Comparison of ENCODE assay signal across 9 cellular contexts in genomic region chr12:79691299-79692248, GRCh38. TPM values are rescaled to one million over a fixed set of nuclear protein-coding genes. Genes with fewer than 3 reads are reported as not detected.
A peak's percentile ranks its signal among the peaks of the same experiment; 100 is the strongest.
DNase-seq lines count a peak whose midpoint lies in the region; ATAC-seq and TF ChIP-seq lines count a peak whose summit lies in the region.
"Had no signal": no experiment of that assay in that cellular context is flagged by ENCODE, and none has a peak within 500 bp of the region (broad histone marks: within the 10 kb centered on the region; RNA-seq: fewer than 3 reads in every experiment).

No MANE protein-coding gene starts in this region.

- H3K27ac ChIP-seq in HEK293 (ENCODE audit: extremely low read depth, low read depth, low read length) (peak overlapping the region; percentile 100), fibroblast of lung (ENCODE audit: insufficient read depth, low read length) (peak overlapping the region; percentile 8), neural cell (ENCODE audit: low read length) (no peak overlapping the region)

- H3F3A ChIP-seq in neural cell (ENCODE audit: insufficient read depth, low read length, poor library complexity, severe bottlenecking), result no peaks in the 10 kb centered on the region

- DNase-seq in BE2C, result no peak
- peak; percentile 76 for DNase-seq in SW480 (ENCODE audit: low spot score)
- peak; percentile 79 to 96 for DNase-seq in fibroblast of lung (ENCODE audit: low read depth in 2 of 2)
- no peak for DNase-seq in stimulated activated naive CD4-positive, alpha-beta T cell (lab: John Stamatoyannopoulos, UW)
- no peak for DNase-seq in NCI-H524 treated with DMSO at 0.1 percent for 48 hours (lab: John Stamatoyannopoulos, UW)

- peaks cover 5% of the 10 kb centered on the region for H3K79me2 ChIP-seq in fibroblast of lung (ENCODE audit: control insufficient read depth, insufficient read depth, low read length)
- peaks cover 16% of the 10 kb centered on the region for H3K79me2 ChIP-seq in neural cell (replicated peaks; ENCODE audit: insufficient read depth, low read length)

- H3K4me1 ChIP-seq in BE2C (no peaks in the 10 kb centered on the region), HEK293 (ENCODE audit: control insufficient read depth, insufficient read depth, low read length) (peaks cover 16% of the 10 kb centered on the region), fibroblast of lung (ENCODE audit: control insufficient read depth, extremely low read depth, insufficient read depth, low read length) (peaks cover 9% of the 10 kb centered on the region)

- CTCF ChIA-PET in HEK293 (lab: Yijun Ruan, JAX), result interaction anchor here (0.7 to 2.0 kb wide), 2 partner anchors 143 to 272 kb away, joined by 5 read pairs; no protein-coding TSS in a partner anchor

- no peak for ATAC-seq in GM21447 (IDR thresholded peaks at IDR 0.05; ENCODE audit: unreplicated experiment)
- ATAC-seq: K562 had no signal

- H3K9me3 ChIP-seq in BE2C (no peaks in the 10 kb centered on the region), HEK293 (ENCODE audit: control insufficient read depth, insufficient read depth, low read depth, low read length) (no peaks in the 10 kb centered on the region), fibroblast of lung (ENCODE audit: control insufficient read depth, insufficient read depth, low read depth, low read length) (no peaks in the 10 kb centered on the region), neural cell (ENCODE audit: low read length) (no peaks in the 10 kb centered on the region)

- H3K27me3 ChIP-seq in BE2C, result peaks cover 97% of the 10 kb centered on the region
- no peaks in the 10 kb centered on the region for H3K27me3 ChIP-seq in fibroblast of lung (ENCODE audit: control insufficient read depth, insufficient read depth, low read length)
- H3K27me3 ChIP-seq in neural cell (ENCODE audit: insufficient read depth, low read depth, low read length), result peaks cover 13% of the 10 kb centered on the region

- no peaks in the 10 kb centered on the region for H4K20me1 ChIP-seq in fibroblast of lung (ENCODE audit: control insufficient read depth, extremely low read depth, insufficient read depth, low read length)
- H4K20me1 ChIP-seq in neural cell (ENCODE audit: insufficient read depth), result no peaks in the 10 kb centered on the region

- POLR2A ChIA-PET in HEK293 (lab: Yijun Ruan, JAX), result interaction anchor here (0.7 to 1.9 kb wide), 20 partner anchors 7 to 890 kb away, joined by 3 to 13 read pairs (median 4); no protein-coding TSS in a partner anchor

- H3K9ac ChIP-seq in fibroblast of lung (ENCODE audit: insufficient read depth, low read length), result peak overlapping the region; percentile 33
- no peak overlapping the region for H3K9ac ChIP-seq in neural cell (ENCODE audit: low read length)

- H2AFZ ChIP-seq in fibroblast of lung (ENCODE audit: low read length), result peak overlapping the region; percentile 17
- peak overlapping the region; percentile 9 for H2AFZ ChIP-seq in neural cell (ENCODE audit: low read depth, low read length)

- H3K4me2 ChIP-seq in fibroblast of lung (ENCODE audit: extremely low read depth, insufficient read depth, low read length), result peak overlapping the region; percentile 73
- H3K4me2 ChIP-seq in neural cell (ENCODE audit: low read length), result peak overlapping the region; percentile 57

- H3K4me3 ChIP-seq in BE2C (ENCODE audit: low read depth, low read length) (0 out of 2 replicates have a peak overlapping the region, but pooled peaks have one; percentile 13), HEK293 (ENCODE audit: low read depth, low read length) (peak overlapping the region; percentile 97), fibroblast of lung (replicated peaks in 1 of 4; ENCODE audit: control extremely low read depth in 1 of 4, insufficient read depth in 1 of 4, low read depth in 3 of 4, low read length in 4 of 4) (peak overlapping the region; percentile 3 to 91 (median 78)), neural cell (ENCODE audit: low read length) (peak overlapping the region; percentile 93)
- H3K4me3 ChIP-seq: K562 had no signal

- H3K36me3 ChIP-seq in BE2C (no peaks in the 10 kb centered on the region), HEK293 (ENCODE audit: control insufficient read depth in 2 of 2, insufficient read depth in 1 of 2, low read length in 2 of 2) (no peaks in the 10 kb centered on the region), fibroblast of lung (ENCODE audit: control insufficient read depth, insufficient read depth, low read length) (no peaks in the 10 kb centered on the region), neural cell (ENCODE audit: insufficient read depth, low read length) (no peaks in the 10 kb centered on the region)

- no peak for TF ChIP-seq RAD21 in neural cell (conservative IDR thresholded peaks at IDR 0.05)

- no peak for TF ChIP-seq EP300 in neural cell (conservative IDR thresholded peaks at IDR 0.05; ENCODE audit: poor library complexity, severe bottlenecking)

- H3K9me2 ChIP-seq in neural cell (ENCODE audit: insufficient read depth, low read length), result no peaks in the 10 kb centered on the region

- TF ChIP-seq CTCF in BE2C (IDR thresholded peaks at IDR 0.05; ENCODE audit: low read depth, low read length) (no peak), HEK293 (tag by site-specific recombination; IDR thresholded peaks at IDR 0.05) (no peak), fibroblast of lung (conservative IDR thresholded peaks at IDR 0.05 in 1 of 2, IDR thresholded peaks at IDR 0.05 in 1 of 2; ENCODE audit: low read depth in 1 of 2, low read length in 2 of 2) (no peak), neural cell (IDR thresholded peaks at IDR 0.05; ENCODE audit: poor library complexity, severe bottlenecking) (no peak)

TF ChIP-seq in HEK293, 187 proteins besides CTCF, POLR2A, EP300 and RAD21 (continues in another document):
- TF ChIP-seq ZBTB44 (tag by site-specific recombination; IDR thresholded peaks at IDR 0.05), result no peak
- no peak for TF ChIP-seq MZF1 (tag by site-specific recombination; IDR thresholded peaks at IDR 0.05; ENCODE audit: borderline replicate concordance)
- TF ChIP-seq YY1 (tag by site-specific recombination; IDR thresholded peaks at IDR 0.05), result no peak
- no peak for TF ChIP-seq SCRT1 (tag by site-specific recombination; IDR thresholded peaks at IDR 0.05; ENCODE audit: borderline replicate concordance)
- no peak for TF ChIP-seq ZNF292 (tag by site-specific recombination; IDR thresholded peaks at IDR 0.05; ENCODE audit: borderline replicate concordance, low read depth)
- no peak for TF ChIP-seq ZBTB21 (tag by site-specific recombination; IDR thresholded peaks at IDR 0.05)

TF ChIP-seq in neural cell, 6 proteins besides CTCF, POLR2A, EP300 and RAD21:
- TF ChIP-seq EZH2 (IDR thresholded peaks at IDR 0.05; ENCODE audit: borderline replicate concordance, insufficient read depth, low read length, poor library complexity, severe bottlenecking), result no peak
- peak; percentile 66 for TF ChIP-seq MXI1 (conservative IDR thresholded peaks at IDR 0.05; ENCODE audit: poor library complexity, severe bottlenecking)

RNA-seq across cellular contexts. Expression of gene PAWR, which starts 0.8 kb away (rescaled TPM):
- polyA plus RNA-seq in BE2C (2012; ENCODE audit: insufficient read depth, insufficient read length, low read depth), result not detected
- total RNA-seq in fibroblast of lung, result 16.0 and 16.9 TPM in 2 replicates
- 2.7 and 6.5 TPM in 2 replicates for polyA plus RNA-seq in fibroblast of lung
- polyA plus RNA-seq in fibroblast of lung (2012), result 4.2 and 11.0 TPM in 2 replicates
- polyA minus RNA-seq in fibroblast of lung (ENCODE audit: low replicate concordance), result 1.0 and 1.2 TPM in 2 replicates
- 5.8 and 13.4 TPM in 2 replicates for polyA plus RNA-seq in neural cell
- 13.9 and 14.2 TPM in 2 replicates for polyA minus RNA-seq in neural cell
- polyA plus RNA-seq: K562 had no signal

Comparison
In these comparisons a context has a peak if more than half of its experiments do, and no peak if none do; other contexts are left out.
1. DNase-seq: peak in SW480 (single experiment) and fibroblast of lung (2 of 2); none in BE2C (single experiment), stimulated activated naive CD4-positive, alpha-beta T cell (0 of 6) and NCI-H524 treated with DMSO at 0.1 percent for 48 hours (single experiment).
2. H3K4me3 ChIP-seq: peak in every context shown above with its lines; median percentile 97 in HEK293; 93 in neural cell; 78 in fibroblast of lung; 13 in BE2C.